15 cellular contexts compared by ENCODE assay signal in genomic region chr11:91932151-91932821, GRCh38.
DNase-seq lines count a peak whose midpoint lies in the region; ATAC-seq and TF ChIP-seq lines count a peak whose summit lies in the region.
"Had no signal": no experiment of that assay in that cellular context is flagged by ENCODE, and none has a peak within 500 bp of the region (broad histone marks: within the 10 kb centered on the region; RNA-seq: fewer than 3 reads in every experiment).

No MANE protein-coding gene starts in this region.

- no peak overlapping the region for H3K27ac Mint-ChIP-seq in natural killer cell
- H3K27ac Mint-ChIP-seq: activated naive CD8-positive, alpha-beta T cell treated with anti-CD3 and anti-CD28 coated beads, Interleukin-2, amount 10 ng/mL, durations not matched to agents 7 days and 5 days had no signal

- peaks cover 10 to 22% of the 10 kb centered on the region in 2 donors for H3K9me3 Mint-ChIP-seq in natural killer cell
- H3K9me3 Mint-ChIP-seq: activated naive CD8-positive, alpha-beta T cell treated with anti-CD3 and anti-CD28 coated beads, Interleukin-2, amount 10 ng/mL, durations not matched to agents 7 days and 5 days had no signal

- peak; percentile 63 for DNase-seq in AG09309 (ENCODE audit: low read depth)
- DNase-seq in H4 (ENCODE audit: low spot score): peak; percentile 72
- DNase-seq in epithelial cell of proximal tubule (ENCODE audit: low read depth): peak; percentile 82
- DNase-seq in osteoblast (ENCODE audit: insufficient read length, low spot score, missing footprints): no peak
- no peak for DNase-seq in COLO668 (lab: John Stamatoyannopoulos, UW; ENCODE audit: unreplicated experiment)
- DNase-seq in cerebellum (ENCODE audit: low spot score): no peak
- no peak for DNase-seq in natural killer cell
- DNase-seq in T-helper 9 cell: no peak
- DNase-seq: activated CD4-positive, CD25-positive, alpha-beta regulatory T cell treated with anti-CD3 and anti-CD28 coated beads, Interleukin-2, amount 50 U/mL, for 72 hours; activated naive CD8-positive, alpha-beta T cell treated with anti-CD3 and anti-CD28 coated beads, Interleukin-2, amount 10 ng/mL, durations not matched to agents 7 days and 5 days; KG1; NCI-H1436 treated with DMSO at 0.1 percent for 48 hours; NCI-H524; RPMI8226; small intestine had no signal

- H3K27me3 Mint-ChIP-seq in natural killer cell (ENCODE audit: low read depth in 2 of 2): no peaks in the 10 kb centered on the region
- H3K27me3 Mint-ChIP-seq: activated naive CD8-positive, alpha-beta T cell treated with anti-CD3 and anti-CD28 coated beads, Interleukin-2, amount 10 ng/mL, durations not matched to agents 7 days and 5 days had no signal

- H2AFZ ChIP-seq in osteoblast (ENCODE audit: low read length): no peak overlapping the region

- no peaks in the 10 kb centered on the region for H3K79me2 ChIP-seq in osteoblast (ENCODE audit: insufficient read depth, low read length)

- no peak overlapping the region for H3K27ac ChIP-seq in osteoblast (ENCODE audit: low read depth, low read length)

- peaks cover 11% of the 10 kb centered on the region for H3K36me3 Mint-ChIP-seq in natural killer cell
- H3K36me3 Mint-ChIP-seq: activated naive CD8-positive, alpha-beta T cell treated with anti-CD3 and anti-CD28 coated beads, Interleukin-2, amount 10 ng/mL, durations not matched to agents 7 days and 5 days had no signal

- H3K4me3 Mint-ChIP-seq in natural killer cell: no peak overlapping the region
- H3K4me3 Mint-ChIP-seq: activated naive CD8-positive, alpha-beta T cell treated with anti-CD3 and anti-CD28 coated beads, Interleukin-2, amount 10 ng/mL, durations not matched to agents 7 days and 5 days had no signal

- no peaks in the 10 kb centered on the region for H3K36me3 ChIP-seq in osteoblast (ENCODE audit: insufficient read depth, low read length)

- ATAC-seq in natural killer cell: no peak

- no peaks in the 10 kb centered on the region for H3K4me1 ChIP-seq in osteoblast (ENCODE audit: insufficient read depth, low read length)

- H3K27me3 ChIP-seq in osteoblast (ENCODE audit: insufficient read depth, low read length): no peaks in the 10 kb centered on the region

- intact Hi-C loops in natural killer cell (cut with micrococcal nuclease): no loop called here

- H3K9me3 ChIP-seq in osteoblast (ENCODE audit: low read depth, low read length): no peaks in the 10 kb centered on the region

- no peaks in the 10 kb centered on the region for H4K20me1 ChIP-seq in osteoblast (ENCODE audit: insufficient read depth, low read length)

- no peak for TF ChIP-seq CTCF in AG09309 (IDR thresholded peaks at IDR 0.05; ENCODE audit: control insufficient read depth, insufficient read depth, low read depth, low read length, missing control alignments)
- peak; percentile 22 for TF ChIP-seq CTCF in epithelial cell of proximal tubule (conservative IDR thresholded peaks at IDR 0.05; ENCODE audit: low read depth, low read length)
- TF ChIP-seq CTCF in osteoblast (IDR thresholded peaks at IDR 0.05; ENCODE audit: extremely low read depth, low read depth, low read length): no peak
- TF ChIP-seq CTCF in natural killer cell (IDR thresholded peaks at IDR 0.05): no peak

- H3K4me1 Mint-ChIP-seq in natural killer cell: no peaks in the 10 kb centered on the region
- H3K4me1 Mint-ChIP-seq: activated naive CD8-positive, alpha-beta T cell treated with anti-CD3 and anti-CD28 coated beads, Interleukin-2, amount 10 ng/mL, durations not matched to agents 7 days and 5 days had no signal

- no peak overlapping the region for H3K4me3 ChIP-seq in AG09309 (ENCODE audit: control insufficient read depth, low read depth, low read length)
- H3K4me3 ChIP-seq in epithelial cell of proximal tubule (ENCODE audit: low read depth, low read length): peak overlapping the region; percentile 7
- no peak overlapping the region for H3K4me3 ChIP-seq in osteoblast (ENCODE audit: insufficient read depth, low read length)

- H3K4me2 ChIP-seq in osteoblast (ENCODE audit: insufficient read depth, low read length): peak overlapping the region; percentile 45

Comparison
In these comparisons a context has a peak if more than half of its experiments do, and no peak if none do; other contexts are left out.
1. DNase-seq: peak in AG09309 (single experiment), H4 (single experiment) and epithelial cell of proximal tubule (single experiment); none in osteoblast (single experiment), COLO668 (single experiment), cerebellum (single experiment), natural killer cell (single experiment) and T-helper 9 cell (single experiment).